10 cellular contexts compared by ENCODE assay signal in the genomic region with DNA sequence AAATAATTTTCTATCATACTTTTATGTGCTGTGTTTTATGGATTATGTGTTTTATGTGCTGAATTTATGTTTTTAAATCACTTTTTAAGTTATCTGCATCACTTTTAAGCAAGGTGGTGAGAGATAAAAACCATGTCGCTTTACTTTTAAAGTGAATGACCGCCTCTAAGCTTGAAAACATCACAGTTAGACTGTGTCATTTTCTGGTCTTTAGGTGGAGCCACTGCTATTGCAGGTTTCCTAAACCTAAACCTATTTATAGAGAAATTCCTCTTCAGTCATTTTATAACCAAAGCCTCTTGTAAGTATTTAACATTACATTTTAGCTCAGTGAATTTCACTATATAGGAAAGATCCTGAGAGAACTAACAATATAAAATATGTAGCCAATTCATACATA. TPM values are rescaled to one million over a fixed set of nuclear protein-coding genes. Genes with fewer than 3 reads are reported as not detected.
DNase-seq lines count a peak whose midpoint lies in the region; ATAC-seq and TF ChIP-seq lines count a peak whose summit lies in the region.
"Had no signal": no experiment of that assay in that cellular context is flagged by ENCODE, and none has a peak within 500 bp of the region (broad histone marks: within the 10 kb centered on the region; RNA-seq: fewer than 3 reads in every experiment).

No MANE protein-coding gene starts in this region.

- no peak overlapping the region for H3K4me3 ChIP-seq in RWPE2 (ENCODE audit: severe bottlenecking)
- H3K4me3 ChIP-seq in tibial artery = no peak overlapping the region

- no peaks in the 10 kb centered on the region for H3K27me3 Mint-ChIP-seq in activated CD8-positive, alpha-beta T cell treated with anti-CD3 and anti-CD28 coated beads, Interleukin-2, amount 10 ng/mL, durations not matched to agents 7 days and 5 days (ENCODE audit: low read depth)
- H3K27me3 Mint-ChIP-seq: stimulated activated naive B cell treated with anti-CD40 and anti-IgM and Interleukin-4, amounts not matched to agents 10 μg/mL and 1 μg/mL and 100 μg/mL, for 72 hours had no signal

- no peaks in the 10 kb centered on the region for H3K36me3 Mint-ChIP-seq in activated CD8-positive, alpha-beta T cell treated with anti-CD3 and anti-CD28 coated beads, Interleukin-2, amount 10 ng/mL, durations not matched to agents 7 days and 5 days (ENCODE audit: low read depth)

- DNase-seq in NOMO-1 (lab: John Stamatoyannopoulos, UW; ENCODE audit: unreplicated experiment in 2 of 2) (peak; percentile 44 to 78), NOMO-1 treated with dmso at 0.1 percent for 144 hours (lab: John Stamatoyannopoulos, UW; ENCODE audit: unreplicated experiment) (no peak), RWPE2 (ENCODE audit: low spot score) (no peak), foreskin keratinocyte (no peak), tibial artery (no peak), NK-92 (lab: John Stamatoyannopoulos, UW; ENCODE audit: unreplicated experiment) (no peak)
- DNase-seq in activated CD8-positive, alpha-beta T cell treated with anti-CD3 and anti-CD28 coated beads, Interleukin-2, amount 10 ng/mL, durations not matched to agents 7 days and 5 days = no peak
- DNase-seq in activated CD4-positive, alpha-beta T cell treated with anti-CD3 and anti-CD28 coated beads, Interleukin-2, amount 50 U/mL, for 4 hours = no peak
- DNase-seq: stimulated activated naive B cell treated with anti-CD40 and anti-IgM and Interleukin-4, amounts not matched to agents 10 μg/mL and 1 μg/mL and 100 μg/mL, for 72 hours had no signal

- no peak overlapping the region for H3K27ac Mint-ChIP-seq in activated CD8-positive, alpha-beta T cell treated with anti-CD3 and anti-CD28 coated beads, Interleukin-2, amount 10 ng/mL, durations not matched to agents 7 days and 5 days

- ATAC-seq in RWPE2 (ENCODE audit: low read depth) (0 out of 3 replicates have a peak, but pooled peaks have one; percentile 9), foreskin keratinocyte (no peak)
- ATAC-seq in activated CD8-positive, alpha-beta T cell treated with anti-CD3 and anti-CD28 coated beads, Interleukin-2, amount 10 ng/mL, durations not matched to agents 7 days and 5 days = no peak

- peak overlapping the region; percentile 84 for H3K27ac ChIP-seq in RWPE2 (ENCODE audit: poor library complexity, severe bottlenecking)
- peak overlapping the region; percentile 55 for H3K27ac ChIP-seq in foreskin keratinocyte
- H3K27ac ChIP-seq in tibial artery = peak overlapping the region; percentile 7 to 62

- H3K9me3 Mint-ChIP-seq in activated CD8-positive, alpha-beta T cell treated with anti-CD3 and anti-CD28 coated beads, Interleukin-2, amount 10 ng/mL, durations not matched to agents 7 days and 5 days (ENCODE audit: insufficient read depth) = no peaks in the 10 kb centered on the region
- H3K9me3 Mint-ChIP-seq: neural crest cell; stimulated activated naive B cell treated with anti-CD40 and anti-IgM and Interleukin-4, amounts not matched to agents 10 μg/mL and 1 μg/mL and 100 μg/mL, for 72 hours had no signal

- H3K9me3 ChIP-seq in RWPE2 (ENCODE audit: severe bottlenecking) (no peaks in the 10 kb centered on the region), tibial artery (no peaks in the 10 kb centered on the region)

- H3K27me3 ChIP-seq in RWPE2 (ENCODE audit: insufficient read depth, poor library complexity, severe bottlenecking) (no peaks in the 10 kb centered on the region), foreskin keratinocyte (no peaks in the 10 kb centered on the region), tibial artery (no peaks in the 10 kb centered on the region)

- intact Hi-C loops in tibial artery (cut with DNase I; ENCODE audit: low total_unique reads) = no loop called here

- CTCF ChIA-PET in activated CD8-positive, alpha-beta T cell treated with anti-CD3 and anti-CD28 coated beads, Interleukin-2, amount 10 ng/mL, durations not matched to agents 7 days and 5 days (lab: Charles Lee) = interaction anchor here (1.3 to 1.8 kb wide), 4 partner anchors 10 to 57 kb away, joined by 3 to 9 read pairs (median 4); a partner anchor contains a TSS

- peaks cover 7% of the 10 kb centered on the region for H3K4me1 Mint-ChIP-seq in activated CD8-positive, alpha-beta T cell treated with anti-CD3 and anti-CD28 coated beads, Interleukin-2, amount 10 ng/mL, durations not matched to agents 7 days and 5 days (ENCODE audit: low read depth)

- H3K36me3 ChIP-seq in RWPE2 (ENCODE audit: low read depth) (no peaks in the 10 kb centered on the region), tibial artery (no peaks in the 10 kb centered on the region)

- POLR2A ChIA-PET in activated CD8-positive, alpha-beta T cell treated with anti-CD3 and anti-CD28 coated beads, Interleukin-2, amount 10 ng/mL, durations not matched to agents 7 days and 5 days (lab: Charles Lee) = interaction anchor here (2.0 kb wide), 1 partner anchor 21 kb away, joined by 9 read pairs; a partner anchor contains a TSS

- peaks cover 24% of the 10 kb centered on the region for H3K4me1 ChIP-seq in RWPE2 (ENCODE audit: insufficient read depth, poor library complexity, severe bottlenecking)
- peaks cover 26% of the 10 kb centered on the region for H3K4me1 ChIP-seq in foreskin keratinocyte
- H3K4me1 ChIP-seq in tibial artery = peaks cover 0 to 28% (median 0%) of the 10 kb centered on the region in 4 donors

- TF ChIP-seq CTCF in RWPE2 (IDR thresholded peaks at IDR 0.05; ENCODE audit: poor library complexity, severe bottlenecking) = peak; percentile 25
- TF ChIP-seq CTCF in foreskin keratinocyte (conservative IDR thresholded peaks at IDR 0.05) = no peak
- TF ChIP-seq CTCF in tibial artery (IDR thresholded peaks at IDR 0.05) = no peak

- H3K4me3 Mint-ChIP-seq in activated CD8-positive, alpha-beta T cell treated with anti-CD3 and anti-CD28 coated beads, Interleukin-2, amount 10 ng/mL, durations not matched to agents 7 days and 5 days = no peak overlapping the region
- H3K4me3 Mint-ChIP-seq: neural crest cell had no signal

RNA-seq across cellular contexts. Expression of a gene that starts 21.0 kb away (rescaled TPM):
- total RNA-seq in foreskin keratinocyte = 110 and 114 TPM in 2 replicates
- polyA plus RNA-seq in foreskin keratinocyte = 57.5 and 60.1 TPM in 2 replicates
- 100 to 1,000 TPM; 213 to 234 TPM for total RNA-seq in activated CD8-positive, alpha-beta T cell treated with anti-CD3 and anti-CD28 coated beads, Interleukin-2, amount 10 ng/mL, durations not matched to agents 7 days and 5 days

RNA-seq across cellular contexts. Expression of a gene that starts 41.0 kb away (rescaled TPM):
- 5.2 and 6.5 TPM in 2 replicates for total RNA-seq in foreskin keratinocyte
- polyA plus RNA-seq in foreskin keratinocyte = 4.0 and 4.1 TPM in 2 replicates
- 1 to 10 TPM; 9.6 to 9.8 TPM for total RNA-seq in activated CD8-positive, alpha-beta T cell treated with anti-CD3 and anti-CD28 coated beads, Interleukin-2, amount 10 ng/mL, durations not matched to agents 7 days and 5 days

Comparison
In these comparisons a context has a peak if more than half of its experiments do, and no peak if none do; other contexts are left out.
1. DNase-seq: peak in NOMO-1 (2 of 2); none in NOMO-1 treated with dmso at 0.1 percent for 144 hours (single experiment), RWPE2 (single experiment), foreskin keratinocyte (0 of 2), tibial artery (0 of 2), NK-92 (single experiment), activated CD8-positive, alpha-beta T cell treated with anti-CD3 and anti-CD28 coated beads, Interleukin-2, amount 10 ng/mL, durations not matched to agents 7 days and 5 days (single experiment) and activated CD4-positive, alpha-beta T cell treated with anti-CD3 and anti-CD28 coated beads, Interleukin-2, amount 50 U/mL, for 4 hours (0 of 2).
2. Peak in every context shown above with its lines, with median percentiles within 50 percentile points of each other: H3K27ac ChIP-seq.